8 cellular contexts compared by ENCODE assay signal in genomic region chr12:48853228-48853688, GRCh38. TPM values are rescaled to one million over a fixed set of nuclear protein-coding genes. Genes with fewer than 3 reads are reported as not detected.
A peak's percentile ranks its signal among the peaks of the same experiment; 100 is the strongest.
DNase-seq lines count a peak whose midpoint lies in the region; ATAC-seq and TF ChIP-seq lines count a peak whose summit lies in the region.

No MANE protein-coding gene starts in this region.

- no peaks in the 10 kb centered on the region for H3K9me3 ChIP-seq in right lobe of liver

- TF ChIP-seq CTCF in GM12864 (IDR thresholded peaks at IDR 0.05; ENCODE audit: low read depth, low read length, missing control alignments) (peak; percentile 82), right lobe of liver (IDR thresholded peaks at IDR 0.05) (peak; percentile 88 to 98 (median 90))

- TF ChIP-seq POLR2A in right lobe of liver (IDR thresholded peaks at IDR 0.05), result no peak

- H3K27ac ChIP-seq in right lobe of liver, result peak overlapping the region; percentile 23 to 74 (median 64)

- peak overlapping the region; percentile 92; the same call in 1 of the 2 replicates for H3K4me3 ChIP-seq in GM12864 (ENCODE audit: low read depth, low read length)
- peak overlapping the region; percentile 87 to 99 (median 99) for H3K4me3 ChIP-seq in right lobe of liver

- H3K36me3 ChIP-seq in right lobe of liver, result peaks cover 0 to 12% (median 5%) of the 10 kb centered on the region in 4 donors

- peak; percentile 38 for ATAC-seq in HG03571 (IDR thresholded peaks at IDR 0.05; ENCODE audit: unreplicated experiment)
- peak; percentile 54 to 77 (median 70) for ATAC-seq in right lobe of liver
- ATAC-seq in GM21381 (IDR thresholded peaks at IDR 0.05; ENCODE audit: unreplicated experiment), result no peak

- WGBS in right lobe of liver (ENCODE audit: insufficient coverage, low coverage, low lambda C conversion rate, missing lambda C conversion rate), result under 1% methylated on average over 6 of the region's 6 CpGs

- DNase-seq in GM12864 (ENCODE audit: low read depth) (peak; percentile 83), NCI-H69 (lab: John Stamatoyannopoulos, UW) (peak; percentile 90), dermis blood vessel endothelial cell (peak; percentile 96), right lobe of liver (peak; percentile 66 to 86 (median 67))
- peak; percentile 76 to 85 for DNase-seq in activated CD4-positive, alpha-beta T cell treated with anti-CD3 and anti-CD28 coated beads, Interleukin-2, amount 50 U/mL, for 24 hours (ENCODE audit: low read depth in 1 of 2, low spot score in 1 of 2)
- DNase-seq in stimulated activated CD4-positive, alpha-beta T cell treated with anti-CD3 and anti-CD28 coated beads, Interleukin-4, amount 100 ng/mL, for 1 hour, result peak; percentile 80

- no peaks in the 10 kb centered on the region for H3K27me3 ChIP-seq in right lobe of liver

- H3K4me1 ChIP-seq in right lobe of liver, result peaks cover 0 to 12% (median 5%) of the 10 kb centered on the region in 4 donors

- intact Hi-C loops in right lobe of liver (cut with DNase I), result loop anchor here (10.0 kb wide), 1 partner anchor 82 kb away; no protein-coding TSS in a partner anchor

RNA-seq across cellular contexts. Expression of gene DDX23, which starts 1.3 kb away (rescaled TPM):
- total RNA-seq in dermis blood vessel endothelial cell, result 115 and 124 TPM in 2 replicates
- 10 to 100 TPM; 24.4 to 39.6 (median 31.8) TPM for total RNA-seq in right lobe of liver

RNA-seq across cellular contexts. Expression of gene RND1, which starts 12.4 kb away (rescaled TPM):
- 3.4 and 10.9 TPM in 2 replicates for total RNA-seq in dermis blood vessel endothelial cell
- 10 to 100 TPM in 5 of 6 experiments, 1 to 10 TPM in 1; 6.4 to 72.8 (median 17.2) TPM for total RNA-seq in right lobe of liver

RNA-seq across cellular contexts. Expression of gene CACNB3, which starts 35.0 kb away (rescaled TPM):
- total RNA-seq in dermis blood vessel endothelial cell, result 16.3 and 20.0 TPM in 2 replicates
- 1 to 10 TPM in 4 of 6 experiments, under 1 TPM in 2; 0.62 to 2.1 (median 1.2) TPM for total RNA-seq in right lobe of liver
